9 cellular contexts compared by ENCODE assay signal in the genomic region with DNA sequence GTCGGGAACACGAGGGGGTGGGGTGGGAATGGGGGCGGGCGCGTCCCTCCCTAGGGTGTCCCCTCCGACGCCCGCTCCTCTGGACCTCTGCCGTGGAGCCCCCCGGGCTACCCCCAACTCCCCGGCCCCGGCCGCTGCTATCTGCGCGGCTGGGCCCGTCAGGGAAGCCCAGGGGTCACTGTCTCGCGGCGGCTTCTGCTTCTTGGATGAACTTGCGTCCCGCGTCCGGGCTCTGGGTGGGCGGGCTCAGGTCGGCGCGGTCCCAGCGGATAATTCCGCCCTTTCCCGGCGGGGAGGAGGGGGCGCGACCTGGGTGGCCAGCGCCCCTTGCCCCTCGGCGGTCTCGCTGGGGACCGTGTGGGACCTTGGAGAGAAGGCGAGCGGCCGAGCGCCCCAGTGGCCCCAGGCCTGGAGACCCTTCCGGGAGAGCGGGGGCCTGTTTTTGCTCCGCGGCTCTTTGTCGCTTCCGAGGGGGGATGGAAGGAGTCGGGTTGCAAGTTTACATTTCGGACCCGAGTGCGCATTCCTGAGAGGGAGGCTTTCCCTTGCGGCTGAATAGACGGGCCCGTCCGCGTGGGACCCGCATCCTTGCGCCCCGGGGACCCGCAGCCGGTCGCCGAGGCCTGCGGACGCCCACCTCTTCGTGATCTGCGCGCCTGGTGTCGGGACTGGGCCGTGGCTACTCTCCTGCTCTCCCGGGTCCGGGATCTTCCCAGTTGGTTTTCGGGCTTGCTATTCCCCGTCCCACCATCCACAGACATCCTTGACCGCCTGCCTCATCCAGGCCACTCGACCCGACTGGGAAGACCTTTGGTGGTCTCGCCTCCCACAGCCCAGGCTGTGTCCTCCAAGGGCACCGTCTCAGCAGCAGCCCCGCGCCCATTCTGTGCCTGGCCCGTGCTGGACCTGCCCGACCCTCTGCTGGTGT. TPM values are rescaled to one million over a fixed set of nuclear protein-coding genes. Genes with fewer than 3 reads are reported as not detected.
DNase-seq lines count a peak whose midpoint lies in the region; ATAC-seq, FAIRE-seq and TF ChIP-seq lines count a peak whose summit lies in the region.
"Had no signal": no experiment of that assay in that cellular context is flagged by ENCODE, and none has a peak within 500 bp of the region (broad histone marks: within the 10 kb centered on the region; RNA-seq: fewer than 3 reads in every experiment).

No MANE protein-coding gene starts in this region.

- peaks cover 21% of the 10 kb centered on the region for H3K4me1 ChIP-seq in body of pancreas

- TF ChIP-seq CTCF in HFFc6 (IDR thresholded peaks at IDR 0.05) (no peak), body of pancreas (IDR thresholded peaks at IDR 0.05) (no peak), D721Med (IDR thresholded peaks at IDR 0.05; ENCODE audit: insufficient read depth, missing control alignments) (no peak)

- 20 to 52% methylated on average over 23 to 50 of the region's 84 CpGs for WGBS in body of pancreas, 2 donors

- ATAC-seq in body of pancreas (peak; percentile 25), HG03521 (IDR thresholded peaks at IDR 0.05; ENCODE audit: unreplicated experiment) (no peak)
- ATAC-seq in stimulated activated effector memory CD8-positive, alpha-beta T cell treated with anti-CD3 and anti-CD28 coated beads, Interleukin-12 subunit alpha, Interleukin-12 subunit beta, amount 100 ng/mL, for 72 hours, result no peak
- ATAC-seq: K562 had no signal

- intact Hi-C loops in body of pancreas (cut with DNase I), result no loop called here

- peak in 1 of 3 donors; percentile 20 for TF ChIP-seq POLR2A in body of pancreas (IDR thresholded peaks at IDR 0.05)

- H3K36me3 Mint-ChIP-seq in HFFc6 (ENCODE audit: low read depth) (peaks cover 24% of the 10 kb centered on the region), immature natural killer cell (no peaks in the 10 kb centered on the region)
- no peaks in the 10 kb centered on the region for H3K36me3 Mint-ChIP-seq in stimulated activated effector memory CD8-positive, alpha-beta T cell treated with anti-CD3 and anti-CD28 coated beads, Interleukin-12 subunit alpha, Interleukin-12 subunit beta, amount 100 ng/mL, for 72 hours

- H3K9me3 Mint-ChIP-seq in HFFc6 (no peaks in the 10 kb centered on the region), immature natural killer cell (peaks cover 0 to 2% (median 0%) of the 10 kb centered on the region in 6 donors)
- H3K9me3 Mint-ChIP-seq in stimulated activated effector memory CD8-positive, alpha-beta T cell treated with anti-CD3 and anti-CD28 coated beads, Interleukin-12 subunit alpha, Interleukin-12 subunit beta, amount 100 ng/mL, for 72 hours, result no peaks in the 10 kb centered on the region

- peak overlapping the region; percentile 93 for H3K4me3 Mint-ChIP-seq in HFFc6
- peak overlapping the region in 3 of 5 donors; percentile 33 to 63 (median 60) for H3K4me3 Mint-ChIP-seq in immature natural killer cell
- peak overlapping the region; percentile 43 for H3K4me3 Mint-ChIP-seq in stimulated activated effector memory CD8-positive, alpha-beta T cell treated with anti-CD3 and anti-CD28 coated beads, Interleukin-12 subunit alpha, Interleukin-12 subunit beta, amount 100 ng/mL, for 72 hours

- H3K4me1 Mint-ChIP-seq in HFFc6 (ENCODE audit: low read depth) (peaks cover 66% of the 10 kb centered on the region), immature natural killer cell (peaks cover 0 to 6% of the 10 kb centered on the region in 2 donors)
- H3K4me1 Mint-ChIP-seq in stimulated activated effector memory CD8-positive, alpha-beta T cell treated with anti-CD3 and anti-CD28 coated beads, Interleukin-12 subunit alpha, Interleukin-12 subunit beta, amount 100 ng/mL, for 72 hours, result peaks cover 6% of the 10 kb centered on the region

- peak overlapping the region; percentile 48 to 79 (median 72) for H3K27ac ChIP-seq in body of pancreas

- H3K9me3 ChIP-seq in body of pancreas, result no peaks in the 10 kb centered on the region

- H3K27me3 ChIP-seq in body of pancreas, result no peaks in the 10 kb centered on the region

- no peak for FAIRE-seq in D721Med (lab: Jason Lieb, UNC)
- FAIRE-seq: K562 had no signal

- DNase-seq in HFFc6 (no peak), body of pancreas (peak; percentile 25 to 46 (median 35)), immature natural killer cell (no peak), D721Med (ENCODE audit: insufficient read length, low spot score) (no peak), NCI-H187 treated with DMSO at 0.1 percent for 48 hours (lab: John Stamatoyannopoulos, UW) (no peak), NCI-H1417 (lab: John Stamatoyannopoulos, UW) (no peak)
- DNase-seq in stimulated activated effector memory CD8-positive, alpha-beta T cell treated with anti-CD3 and anti-CD28 coated beads, Interleukin-12 subunit alpha, Interleukin-12 subunit beta, amount 100 ng/mL, for 72 hours (ENCODE audit: low spot score in 2 of 2), result no peak

- H3K27me3 Mint-ChIP-seq in HFFc6 (ENCODE audit: insufficient read depth) (no peaks in the 10 kb centered on the region; the same call in 1 of the 2 replicates), immature natural killer cell (ENCODE audit: low read depth in 3 of 3) (peaks cover 5 to 10% (median 5%) of the 10 kb centered on the region in 3 donors)

- peak overlapping the region; percentile 90 for H3K27ac Mint-ChIP-seq in HFFc6
- H3K27ac Mint-ChIP-seq in immature natural killer cell, result no peak overlapping the region
- no peak overlapping the region for H3K27ac Mint-ChIP-seq in stimulated activated effector memory CD8-positive, alpha-beta T cell treated with anti-CD3 and anti-CD28 coated beads, Interleukin-12 subunit alpha, Interleukin-12 subunit beta, amount 100 ng/mL, for 72 hours

- H3K4me3 ChIP-seq in body of pancreas, result peak overlapping the region; percentile 70 to 76
- H3K4me3 ChIP-seq: K562 had no signal

- H3K36me3 ChIP-seq in body of pancreas (replicated peaks in 1 of 2; ENCODE audit: insufficient read depth in 1 of 2, low read depth in 2 of 2), result no peaks in the 10 kb centered on the region

RNA-seq across cellular contexts. Expression of gene DOCK1, which starts 0.8 kb away (rescaled TPM):
- 10 to 100 TPM; 50.6 to 59.9 (median 54.7) TPM for total RNA-seq in HFFc6 (2021; fragmentation: NEBNext Ultra II Directional; extraction: Animal tissue kit (Norgen Biotek cat#: 25700))
- 10 to 100 TPM; 34.3 to 44.1 TPM for total RNA-seq in body of pancreas
- under 1 TPM in 1 of 3 donors, not detected in 2; 0.37 TPM for polyA plus RNA-seq in immature natural killer cell
- polyA plus RNA-seq: K562 had no signal

Comparison
In these comparisons a context has a peak if more than half of its experiments do, and no peak if none do; other contexts are left out.
1. DNase-seq: peak in body of pancreas (4 of 4); none in HFFc6 (single experiment), immature natural killer cell (0 of 3), stimulated activated effector memory CD8-positive, alpha-beta T cell treated with anti-CD3 and anti-CD28 coated beads, Interleukin-12 subunit alpha, Interleukin-12 subunit beta, amount 100 ng/mL, for 72 hours (0 of 2), D721Med (single experiment), NCI-H187 treated with DMSO at 0.1 percent for 48 hours (single experiment) and NCI-H1417 (0 of 3).
2. H3K4me3 Mint-ChIP-seq: peak in every context shown above with its lines; median percentile 93 in HFFc6; 60 in immature natural killer cell; 43 in stimulated activated effector memory CD8-positive, alpha-beta T cell treated with anti-CD3 and anti-CD28 coated beads, Interleukin-12 subunit alpha, Interleukin-12 subunit beta, amount 100 ng/mL, for 72 hours.